ENCODE assay signal across 8 cellular contexts in the genomic region with DNA sequence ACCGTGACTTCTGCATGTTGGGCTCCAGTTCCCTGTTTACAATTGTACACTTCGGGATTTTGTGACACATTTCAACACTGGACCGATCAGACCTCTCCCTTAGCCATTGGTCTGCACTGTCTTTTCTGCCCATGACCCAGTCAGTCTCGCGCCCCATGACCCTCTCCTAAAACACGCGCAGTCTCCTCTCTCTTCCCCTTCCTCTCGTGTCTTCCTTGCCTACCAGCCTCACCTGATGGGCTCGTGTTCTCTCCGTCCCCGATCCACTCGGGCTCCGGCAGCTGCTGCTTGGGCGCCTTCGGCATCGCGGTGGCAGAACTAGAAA. TPM values are rescaled to one million over a fixed set of nuclear protein-coding genes. Genes with fewer than 3 reads are reported as not detected.
A peak's percentile ranks its signal among the peaks of the same experiment; 100 is the strongest.
DNase-seq lines count a peak whose midpoint lies in the region; ATAC-seq and TF ChIP-seq lines count a peak whose summit lies in the region.

No MANE protein-coding gene starts in this region.

- no peaks in the 10 kb centered on the region for H3K27me3 ChIP-seq in gastroesophageal sphincter

- peaks cover 62 to 70% (median 69%) of the 10 kb centered on the region in 3 donors for H3K4me1 Mint-ChIP-seq in T-cell

- no peaks in the 10 kb centered on the region for H3K9me3 ChIP-seq in gastroesophageal sphincter

- no peaks in the 10 kb centered on the region for H3K27me3 Mint-ChIP-seq in T-cell

- peak overlapping the region; percentile 52 to 69 for H3K4me3 ChIP-seq in gastroesophageal sphincter

- no peaks in the 10 kb centered on the region for H3K36me3 Mint-ChIP-seq in T-cell

- peak overlapping the region; percentile 81 to 92 (median 86) for H3K27ac ChIP-seq in gastroesophageal sphincter

- ATAC-seq in HG02938 (IDR thresholded peaks at IDR 0.05; ENCODE audit: unreplicated experiment) (peak; percentile 20), T-cell (replicated peaks in 1 of 4) (peak; percentile 13 to 30 (median 20)), gastroesophageal sphincter (peak; percentile 28)

- DNase-seq in DMS53 (lab: John Stamatoyannopoulos, UW) (peak; percentile 79), DMS53 treated with DMSO at 0.1 percent for 48 hours (lab: John Stamatoyannopoulos, UW; ENCODE audit: unreplicated experiment) (no peak), T-cell (peak in 1 of 34 experiments; percentile 24), renal cortical epithelial cell (ENCODE audit: low read depth) (peak; percentile 21), HEK293T (ENCODE audit: extremely low spot score) (no peak), GOT3 (lab: John Stamatoyannopoulos, UW) (no peak)

- H3K4me3 Mint-ChIP-seq in T-cell, result peak overlapping the region; percentile 97 to 100 (median 98)

- POLR2A ChIA-PET in T-cell (lab: Charles Lee), result interaction anchor here (0.6 to 2.3 kb wide), 9 partner anchors 14 to 511 kb away, joined by 3 to 21 read pairs (median 4); a partner anchor contains a TSS
- POLR2A ChIA-PET in HEK293T (lab: Yijun Ruan, JAX), result interaction anchor here (0.7 to 2.8 kb wide), 15 partner anchors 9 to 437 kb away, joined by 3 to 32 read pairs (median 3); a partner anchor contains a TSS

- H3K4me1 ChIP-seq in gastroesophageal sphincter, result peaks cover 5 to 55% (median 17%) of the 10 kb centered on the region in 3 donors

- 0% methylated on average over 3 to 14 of the region's 17 CpGs for WGBS in gastroesophageal sphincter (ENCODE audit: low coverage in 1 of 2), 2 donors

- TF ChIP-seq EP300 in gastroesophageal sphincter (IDR thresholded peaks at IDR 0.05), result no peak

- CTCF ChIA-PET in T-cell (lab: Charles Lee), result interaction anchor here (0.6 to 2.1 kb wide), 13 partner anchors 12 to 107 kb away, joined by 3 to 15 read pairs (median 4); a partner anchor contains a TSS
- CTCF ChIA-PET in HEK293T (lab: Yijun Ruan, JAX), result interaction anchor here (0.6 to 1.7 kb wide), 4 partner anchors 27 to 125 kb away, joined by 4 to 8 read pairs (median 6); no protein-coding TSS in a partner anchor

- no peak for TF ChIP-seq CTCF in gastroesophageal sphincter (IDR thresholded peaks at IDR 0.05)

- H3K36me3 ChIP-seq in gastroesophageal sphincter, result peaks cover 0 to 8% of the 10 kb centered on the region in 2 donors

- no peaks in the 10 kb centered on the region for H3K9me3 Mint-ChIP-seq in T-cell

- TF ChIP-seq POLR2A in gastroesophageal sphincter (IDR thresholded peaks at IDR 0.05), result no peak

- peak overlapping the region; percentile 98 to 99 for H3K27ac Mint-ChIP-seq in T-cell

TF ChIP-seq in HEK293T, 16 proteins besides CTCF, POLR2A, EP300 and RAD21:
- TF ChIP-seq, protein P1, sequence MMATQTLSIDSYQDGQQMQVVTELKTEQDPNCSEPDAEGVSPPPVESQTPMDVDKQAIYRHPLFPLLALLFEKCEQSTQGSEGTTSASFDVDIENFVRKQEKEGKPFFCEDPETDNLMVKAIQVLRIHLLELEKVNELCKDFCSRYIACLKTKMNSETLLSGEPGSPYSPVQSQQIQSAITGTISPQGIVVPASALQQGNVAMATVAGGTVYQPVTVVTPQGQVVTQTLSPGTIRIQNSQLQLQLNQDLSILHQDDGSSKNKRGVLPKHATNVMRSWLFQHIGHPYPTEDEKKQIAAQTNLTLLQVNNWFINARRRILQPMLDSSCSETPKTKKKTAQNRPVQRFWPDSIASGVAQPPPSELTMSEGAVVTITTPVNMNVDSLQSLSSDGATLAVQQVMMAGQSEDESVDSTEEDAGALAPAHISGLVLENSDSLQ (IDR thresholded peaks at IDR 0.05), result no peak
- TF ChIP-seq SUZ12 (IDR thresholded peaks at IDR 0.05) (no peak), FOXM1 (IDR thresholded peaks at IDR 0.05; ENCODE audit: borderline replicate concordance) (no peak), ELF4 (IDR thresholded peaks at IDR 0.05) (no peak), BHLHE40 (IDR thresholded peaks at IDR 0.05; ENCODE audit: borderline replicate concordance) (no peak), L3MBTL2 (conservative IDR thresholded peaks at IDR 0.05) (no peak), LEF1 (IDR thresholded peaks at IDR 0.05; ENCODE audit: borderline replicate concordance) (no peak), FOXA1 (IDR thresholded peaks at IDR 0.05) (no peak), FOXK2 (IDR thresholded peaks at IDR 0.05) (no peak), SP1 (IDR thresholded peaks at IDR 0.05) (no peak)

RNA-seq across cellular contexts. Expression of a gene that starts 0.5 kb away (rescaled TPM):
- total RNA-seq in T-cell (10 to 100 TPM; 61.1 to 89.9 (median 73.8) TPM), gastroesophageal sphincter (10 to 100 TPM; 42.8 to 63.6 (median 47.4) TPM), renal cortical epithelial cell (40.1 and 77.8 TPM in 2 replicates)

RNA-seq across cellular contexts. Expression of a gene that starts 13.6 kb away (rescaled TPM):
- total RNA-seq in T-cell, result 10 to 100 TPM; 12.8 to 22.1 (median 19.7) TPM
- total RNA-seq in gastroesophageal sphincter, result 10 to 100 TPM in 2 of 4 donors, 1 to 10 TPM in 2; 3.5 to 21.6 (median 7.9) TPM
- total RNA-seq in renal cortical epithelial cell, result 2.3 and 3.9 TPM in 2 replicates

RNA-seq across cellular contexts. Expression of a gene that starts 14.4 kb away (rescaled TPM):
- 100 to 1,000 TPM in 2 of 5 donors, 10 to 100 TPM in 3; 65.5 to 167 (median 72.9) TPM for total RNA-seq in T-cell
- total RNA-seq in gastroesophageal sphincter, result 10 to 100 TPM; 39.2 to 48.3 (median 42.4) TPM
- total RNA-seq in renal cortical epithelial cell, result 32.2 and 49.8 TPM in 2 replicates

RNA-seq across cellular contexts. Expression of a gene that starts 46.3 kb away (rescaled TPM):
- total RNA-seq in T-cell (100 to 1,000 TPM; 104 to 170 (median 163) TPM), gastroesophageal sphincter (10 to 100 TPM; 26.7 to 50.4 (median 37.9) TPM), renal cortical epithelial cell (6.1 and 30.3 TPM in 2 replicates)

RNA-seq across cellular contexts. Expression of a gene that starts 46.9 kb away (rescaled TPM):
- 10 to 100 TPM; 20.7 to 55.5 (median 50.2) TPM for total RNA-seq in T-cell
- total RNA-seq in gastroesophageal sphincter, result 10 to 100 TPM; 35.0 to 41.2 (median 36.7) TPM
- total RNA-seq in renal cortical epithelial cell, result 31.0 and 60.4 TPM in 2 replicates

Comparison
In these comparisons a context has a peak if more than half of its experiments do, and no peak if none do; other contexts are left out.
1. DNase-seq: peak in DMS53 (single experiment) and renal cortical epithelial cell (single experiment); none in DMS53 treated with DMSO at 0.1 percent for 48 hours (single experiment), HEK293T (single experiment) and GOT3 (single experiment).
2. Peak in every context shown above with its lines, with median percentiles within 50 percentile points of each other: ATAC-seq.